In the genomic region with DNA sequence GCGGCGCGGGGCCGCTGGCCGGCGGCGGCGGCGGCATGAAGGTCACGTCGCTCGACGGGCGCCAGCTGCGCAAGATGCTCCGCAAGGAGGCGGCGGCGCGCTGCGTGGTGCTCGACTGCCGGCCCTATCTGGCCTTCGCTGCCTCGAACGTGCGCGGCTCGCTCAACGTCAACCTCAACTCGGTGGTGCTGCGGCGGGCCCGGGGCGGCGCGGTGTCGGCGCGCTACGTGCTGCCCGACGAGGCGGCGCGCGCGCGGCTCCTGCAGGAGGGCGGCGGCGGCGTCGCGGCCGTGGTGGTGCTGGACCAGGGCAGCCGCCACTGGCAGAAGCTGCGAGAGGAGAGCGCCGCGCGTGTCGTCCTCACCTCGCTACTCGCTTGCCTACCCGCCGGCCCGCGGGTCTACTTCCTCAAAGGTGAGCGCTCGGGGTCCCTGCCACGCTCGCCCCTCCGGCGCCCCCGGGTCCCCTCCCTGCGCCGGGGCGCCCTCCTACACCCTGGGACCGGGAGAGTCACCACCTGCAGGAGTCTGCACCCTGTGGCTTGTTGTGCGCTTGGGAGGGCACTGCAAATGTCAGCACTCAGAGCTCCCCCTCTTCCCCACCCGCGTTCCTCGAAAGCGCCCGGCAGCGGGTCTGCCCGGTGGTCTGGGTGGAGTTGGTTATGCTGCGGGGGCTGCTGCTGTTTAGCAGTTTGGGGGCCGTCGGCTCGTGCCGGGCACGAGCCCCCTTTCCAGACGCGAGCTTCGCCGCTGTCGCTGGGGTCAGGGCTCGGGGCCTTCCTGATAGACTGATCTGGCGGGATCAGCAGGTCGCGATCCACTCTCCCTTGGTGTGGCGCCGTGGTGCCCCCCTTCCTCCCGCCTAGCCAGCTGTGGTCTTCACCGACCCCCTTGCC, we compare ENCODE assay signal across 8 cellular contexts. TPM values are rescaled to one million over a fixed set of nuclear protein-coding genes. Genes with fewer than 3 reads are reported as not detected.
DNase-seq lines count a peak whose midpoint lies in the region; ATAC-seq, FAIRE-seq and TF ChIP-seq lines count a peak whose summit lies in the region.

No MANE protein-coding gene starts in this region.

- TF ChIP-seq RAD21 in K562 (CRISPR knock-in tag; conservative IDR thresholded peaks at IDR 0.05 in 1 of 2, IDR thresholded peaks at IDR 0.05 in 1 of 2) = peak in 1 of 2 experiments; percentile 32; a peak in 2 of 4 replicates

- H2AFZ ChIP-seq in K562 (ENCODE audit: low read depth, low read length) = peak overlapping the region; percentile 58; the same call in 1 of the 2 replicates

- peaks cover 25% of the 10 kb centered on the region; the same call in 2 of the 3 replicates for H3K79me2 ChIP-seq in K562 (ENCODE audit: control insufficient read depth, insufficient read depth, low read length)

- H3K27me3 ChIP-seq in K562 (ENCODE audit: control insufficient read depth in 2 of 2, insufficient read depth in 2 of 2, low read length in 2 of 2) = no peaks in the 10 kb centered on the region

- no peaks in the 10 kb centered on the region for H3K9me1 ChIP-seq in K562 (ENCODE audit: control insufficient read depth, insufficient read depth, low read length)

- no peaks in the 10 kb centered on the region for H4K20me1 ChIP-seq in K562 (replicated peaks; ENCODE audit: control insufficient read depth, insufficient read depth, low read length)

- peak overlapping the region; percentile 62 to 91 for H3K9ac ChIP-seq in K562 (ENCODE audit: insufficient read depth in 1 of 2, low read depth in 2 of 2, low read length in 2 of 2)

- TF ChIP-seq POLR2A in K562 (conservative IDR thresholded peaks at IDR 0.05) = no peak

- ATAC-seq in GM19372 (IDR thresholded peaks at IDR 0.05; ENCODE audit: low read depth, unreplicated experiment) = peak; percentile 15
- ATAC-seq in HG03520 (IDR thresholded peaks at IDR 0.05; ENCODE audit: unreplicated experiment) = peak; percentile 15
- peak; percentile 10 for ATAC-seq in K562

- H3K9me3 ChIP-seq in K562 (replicated peaks; ENCODE audit: control insufficient read depth, insufficient read depth, low read depth, low read length) = no peaks in the 10 kb centered on the region

- H3K27ac ChIP-seq in C4-2B (peak overlapping the region; percentile 49), K562 (ENCODE audit: extremely low read depth, low read depth, low read length) (peak overlapping the region; percentile 59; the same call in 2 of the 3 replicates)

- H3K4me2 ChIP-seq in K562 (ENCODE audit: insufficient read depth, low read length) = peak overlapping the region; percentile 76

- peaks cover 39 to 51% of the 10 kb centered on the region in 2 experiments for H3K4me1 ChIP-seq in K562 (replicated peaks in 1 of 2; ENCODE audit: control insufficient read depth in 2 of 2, insufficient read depth in 2 of 2, low read length in 2 of 2)

- H3K36me3 ChIP-seq in K562 (ENCODE audit: control insufficient read depth, insufficient read depth, low read length) = peaks cover 4% of the 10 kb centered on the region; the same call in 2 of the 3 replicates

- CTCF ChIA-PET in K562 (lab: Yijun Ruan, JAX; ENCODE audit: low intra/inter-chr PET ratio) = interaction anchor here (1.1 kb wide), 1 partner anchor 145 kb away, joined by 4 read pairs; no protein-coding TSS in a partner anchor

- in situ Hi-C loops in K562 (cut with MboI) = no loop called here

- DNase-seq in T-helper 22 cell (ENCODE audit: low read depth) (peak; percentile 35), K562 (ENCODE audit: extremely low read depth in 1 of 4, low spot score in 3 of 4) (peak; percentile 35 to 67 (median 48)), islet precursor cell (peak; percentile 76), GM19238 (ENCODE audit: insufficient read length, low spot score) (no peak)
- peak; percentile 63 for DNase-seq in stimulated activated CD4-positive, alpha-beta T cell treated with anti-CD3 and anti-CD28 coated beads, Interleukin-1b, Interleukin-23, amount 100 ng/mL, for 48 hours

- POLR2A ChIA-PET in K562 (lab: Yijun Ruan, JAX) = interaction anchor here (0.6 to 1.4 kb wide), 4 partner anchors 9 to 527 kb away, joined by 3 to 5 read pairs (median 4); no protein-coding TSS in a partner anchor

- peak overlapping the region; percentile 69 for H3K4me3 ChIP-seq in K562

- FAIRE-seq in K562 (lab: Jason Lieb, UNC) = no peak

- BruUV-seq in K562 (replicated peaks; lab: Mats Ljungman, UMichigan) = no TSS peak

- no peak for TF ChIP-seq EP300 in K562 (IDR thresholded peaks at IDR 0.05; ENCODE audit: low read length)

- TF ChIP-seq CTCF in C4-2B (conservative IDR thresholded peaks at IDR 0.05) (peak; percentile 29), K562 (IDR thresholded peaks at IDR 0.05 in 2 of 3, conservative IDR thresholded peaks at IDR 0.05 in 1 of 3; ENCODE audit: insufficient read depth in 2 of 3, low read depth in 1 of 3, low read length in 3 of 3) (no peak)

- intact Hi-C loops in K562 (cut with micrococcal nuclease) = loop anchor here (5.0 kb wide), 4 partner anchors 51 to 191 kb away; no protein-coding TSS in a partner anchor

- 9% methylated on average over 9 of the region's 107 CpGs for WGBS in K562 (ENCODE audit: insufficient coverage, low coverage, missing lambda C conversion rate)

TF ChIP-seq in K562, 482 proteins besides CTCF, POLR2A, EP300 and RAD21 (continues in another document):
- TF ChIP-seq ARNT (IDR thresholded peaks at IDR 0.05) (no peak), HMG20B (CRISPR knock-in tag; IDR thresholded peaks at IDR 0.05) (no peak), PRPF4 (IDR thresholded peaks at IDR 0.05; ENCODE audit: insufficient read depth, low read depth, low read length, poor library complexity, severe bottlenecking) (no peak), SMARCC2 (IDR thresholded peaks at IDR 0.05; ENCODE audit: low read depth) (no peak), KDM5B (IDR thresholded peaks at IDR 0.05; ENCODE audit: insufficient replicate concordance, low read depth, low read length) (peak; percentile 30), FOSL1 (tag; conservative IDR thresholded peaks at IDR 0.05) (peak; percentile 0; the same call in 1 of the 2 replicates), MTA3 (IDR thresholded peaks at IDR 0.05; ENCODE audit: borderline replicate concordance) (no peak), MEF2A (IDR thresholded peaks at IDR 0.05; ENCODE audit: control insufficient read depth, low read depth, low read length) (no peak), ZFP30 (CRISPR knock-in tag; IDR thresholded peaks at IDR 0.05; ENCODE audit: borderline replicate concordance) (no peak), HNRNPLL (IDR thresholded peaks at IDR 0.05; ENCODE audit: low read depth, low read length, poor library complexity, severe bottlenecking) (peak; percentile 97), ZNF24 (IDR thresholded peaks at IDR 0.05) (peak; percentile 58; the same call in 1 of the 2 replicates)
- TF ChIP-seq, protein P1, sequence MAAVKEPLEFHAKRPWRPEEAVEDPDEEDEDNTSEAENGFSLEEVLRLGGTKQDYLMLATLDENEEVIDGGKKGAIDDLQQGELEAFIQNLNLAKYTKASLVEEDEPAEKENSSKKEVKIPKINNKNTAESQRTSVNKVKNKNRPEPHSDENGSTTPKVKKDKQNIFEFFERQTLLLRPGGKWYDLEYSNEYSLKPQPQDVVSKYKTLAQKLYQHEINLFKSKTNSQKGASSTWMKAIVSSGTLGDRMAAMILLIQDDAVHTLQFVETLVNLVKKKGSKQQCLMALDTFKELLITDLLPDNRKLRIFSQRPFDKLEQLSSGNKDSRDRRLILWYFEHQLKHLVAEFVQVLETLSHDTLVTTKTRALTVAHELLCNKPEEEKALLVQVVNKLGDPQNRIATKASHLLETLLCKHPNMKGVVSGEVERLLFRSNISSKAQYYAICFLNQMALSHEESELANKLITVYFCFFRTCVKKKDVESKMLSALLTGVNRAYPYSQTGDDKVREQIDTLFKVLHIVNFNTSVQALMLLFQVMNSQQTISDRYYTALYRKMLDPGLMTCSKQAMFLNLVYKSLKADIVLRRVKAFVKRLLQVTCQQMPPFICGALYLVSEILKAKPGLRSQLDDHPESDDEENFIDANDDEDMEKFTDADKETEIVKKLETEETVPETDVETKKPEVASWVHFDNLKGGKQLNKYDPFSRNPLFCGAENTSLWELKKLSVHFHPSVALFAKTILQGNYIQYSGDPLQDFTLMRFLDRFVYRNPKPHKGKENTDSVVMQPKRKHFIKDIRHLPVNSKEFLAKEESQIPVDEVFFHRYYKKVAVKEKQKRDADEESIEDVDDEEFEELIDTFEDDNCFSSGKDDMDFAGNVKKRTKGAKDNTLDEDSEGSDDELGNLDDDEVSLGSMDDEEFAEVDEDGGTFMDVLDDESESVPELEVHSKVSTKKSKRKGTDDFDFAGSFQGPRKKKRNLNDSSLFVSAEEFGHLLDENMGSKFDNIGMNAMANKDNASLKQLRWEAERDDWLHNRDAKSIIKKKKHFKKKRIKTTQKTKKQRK (IDR thresholded peaks at IDR 0.05; ENCODE audit: borderline replicate concordance, low read depth, low read length) = no peak

RNA-seq across cellular contexts. Expression of a gene that starts 0.6 kb away (rescaled TPM):
- total RNA-seq in K562 (2011; cell fraction: chromatin; rRNA removed; ENCODE audit: low replicate concordance) = 4.3 and 7.9 TPM in 2 replicates
- total RNA-seq in K562 (2011; cell fraction: nucleolus; rRNA removed) = 4.7 and 6.2 TPM in 2 replicates
- 3.0 and 4.0 TPM in 2 replicates for total RNA-seq in K562 (2011; cell fraction: nucleoplasm; rRNA removed)
- total RNA-seq in K562 (2014; rRNA removed) = 1.4 and 2.8 TPM in 2 replicates
- total RNA-seq in K562 (2014; rRNA removed; fragmentation: Illumina TruSeq; extraction: Trizol) = 2.2 and 2.3 TPM in 2 replicates
- total RNA-seq in K562 (2015; rRNA removed; fragmentation: Illumina TruSeq; extraction: Trizol) = 2.0 and 2.4 TPM in 2 replicates
- 3.4 and 3.5 TPM in 2 replicates for total RNA-seq in K562 (2021)
- 2.5 and 3.4 TPM in 2 replicates for polyA plus RNA-seq in K562 (2011; rRNA removed)
- polyA plus RNA-seq in K562 (2011; cell fraction: cytosol; rRNA removed) = 2.9 and 4.8 TPM in 2 replicates
- 3.3 and 6.1 TPM in 2 replicates for polyA plus RNA-seq in K562 (2011; cell fraction: nucleus; rRNA removed)
- 4.0 and 6.8 TPM in 2 replicates for polyA plus RNA-seq in K562 (2012)
- polyA plus RNA-seq in K562 (2014; fragmentation: Illumina TruSeq; extraction: Trizol) = 2.4 TPM in 2 replicates
- under 1 TPM; 0.49 to 0.71 TPM for polyA plus RNA-seq in K562 (2014; fragmentation: Nextera tagmentation; extraction: Ambion mirVana)
- polyA plus RNA-seq in K562 (2014; rRNA removed) = 1.5 and 1.9 TPM in 2 replicates
- 5.1 and 10.5 TPM in 2 replicates for polyA minus RNA-seq in K562 (2011; rRNA and poly(A)+ RNA removed)
- 5.7 and 12.0 TPM in 2 replicates for polyA minus RNA-seq in K562 (2011; cell fraction: cytosol; rRNA and poly(A)+ RNA removed)
- 3.2 and 4.7 TPM in 2 replicates for polyA minus RNA-seq in K562 (2011; cell fraction: nucleus; rRNA and poly(A)+ RNA removed)
